ENCODE assay signal across 10 cellular contexts in genomic region chr4:153785830-153786721, GRCh38.
DNase-seq lines count a peak whose midpoint lies in the region; ATAC-seq and TF ChIP-seq lines count a peak whose summit lies in the region.
"Had no signal": no experiment of that assay in that cellular context is flagged by ENCODE, and none has a peak within 500 bp of the region (broad histone marks: within the 10 kb centered on the region; RNA-seq: fewer than 3 reads in every experiment).

No MANE protein-coding gene starts in this region.

- DNase-seq in brain microvascular endothelial cell: no peak
- no peak for DNase-seq in effector memory CD8-positive, alpha-beta T cell
- no peak for DNase-seq in NCI-H187 treated with DMSO at 0.1 percent for 48 hours (lab: John Stamatoyannopoulos, UW)
- no peak for DNase-seq in ecto neural progenitor cell (ENCODE audit: low spot score)
- DNase-seq in EL: no peak

- H3K4me1 ChIP-seq in ES-I3 (ENCODE audit: insufficient read depth, low read length): peaks cover 8% of the 10 kb centered on the region; the same call in 1 of the 2 replicates
- peaks cover 0 to 30% of the 10 kb centered on the region in 2 donors for H3K4me1 ChIP-seq in muscle layer of duodenum (ENCODE audit: control insufficient read depth in 1 of 2, insufficient read depth in 2 of 2, low read length in 2 of 2)
- H3K4me1 ChIP-seq: SJSA1 had no signal

- H3K9me3 ChIP-seq in ES-I3 (ENCODE audit: control insufficient read depth, insufficient read depth, low read length) (no peaks in the 10 kb centered on the region), muscle layer of duodenum (ENCODE audit: control insufficient read depth in 1 of 2, low read length in 2 of 2) (no peaks in the 10 kb centered on the region)
- H3K9me3 ChIP-seq: neutrophil, SJSA1 had no signal

- TF ChIP-seq CTCF in LNCAP (IDR thresholded peaks at IDR 0.05) (peak; percentile 53), brain microvascular endothelial cell (IDR thresholded peaks at IDR 0.05; ENCODE audit: low read depth, low read length, missing control alignments) (peak; percentile 48)

- peaks cover 61% of the 10 kb centered on the region for H3K27me3 ChIP-seq in brain microvascular endothelial cell (replicated peaks)
- H3K27me3 ChIP-seq in muscle layer of duodenum (ENCODE audit: low read depth, low read length): peaks cover 37% of the 10 kb centered on the region

- in situ Hi-C loops in brain microvascular endothelial cell (cut with HindIII; ENCODE audit: low pct_ligation_motif_present, low sequenced_read_pairs): no loop called here

- no peak overlapping the region for H3K4me3 ChIP-seq in brain microvascular endothelial cell (ENCODE audit: low read depth, low read length)
- peak overlapping the region; percentile 3 to 14 for H3K4me3 ChIP-seq in muscle layer of duodenum (ENCODE audit: low read depth in 1 of 2, low read length in 2 of 2)
- H3K4me3 ChIP-seq: SJSA1 had no signal

- H3K4me3 Mint-ChIP-seq in effector memory CD8-positive, alpha-beta T cell: no peak overlapping the region

- ATAC-seq in effector memory CD8-positive, alpha-beta T cell (replicated peaks): no peak

- H3K36me3 Mint-ChIP-seq in effector memory CD8-positive, alpha-beta T cell (ENCODE audit: insufficient read depth): no peaks in the 10 kb centered on the region

- peak overlapping the region; percentile 34 for H3K9ac ChIP-seq in ES-I3 (ENCODE audit: low read depth, low read length)

- H3K36me3 ChIP-seq in ES-I3 (ENCODE audit: insufficient read depth, low read length) (peaks cover 5% of the 10 kb centered on the region), brain microvascular endothelial cell (replicated peaks) (no peaks in the 10 kb centered on the region), muscle layer of duodenum (ENCODE audit: control insufficient read depth in 1 of 2, insufficient read depth in 2 of 2, low read length in 2 of 2) (no peaks in the 10 kb centered on the region)
- H3K36me3 ChIP-seq: neutrophil, SJSA1 had no signal

- peaks cover under 1 to 10% of the 10 kb centered on the region in 2 donors for H3K4me1 Mint-ChIP-seq in effector memory CD8-positive, alpha-beta T cell (ENCODE audit: low read depth in 2 of 2)

- H3K27ac Mint-ChIP-seq in effector memory CD8-positive, alpha-beta T cell: no peak overlapping the region

- H3K9me3 Mint-ChIP-seq in effector memory CD8-positive, alpha-beta T cell: no peaks in the 10 kb centered on the region

- peaks cover 74 to 97% of the 10 kb centered on the region in 2 donors for H3K27me3 Mint-ChIP-seq in effector memory CD8-positive, alpha-beta T cell

- H3K27ac ChIP-seq in brain microvascular endothelial cell: no peak overlapping the region
- no peak overlapping the region for H3K27ac ChIP-seq in muscle layer of duodenum (ENCODE audit: low read length)
- H3K27ac ChIP-seq: neutrophil, SJSA1 had no signal
